Comparison of ENCODE assay signal across 19 cellular contexts in genomic region chr11:131254254-131254653, GRCh38.
DNase-seq lines count a peak whose midpoint lies in the region; ATAC-seq and TF ChIP-seq lines count a peak whose summit lies in the region.
"Had no signal": no experiment of that assay in that cellular context is flagged by ENCODE, and none has a peak within 500 bp of the region (broad histone marks: within the 10 kb centered on the region; RNA-seq: fewer than 3 reads in every experiment).

No MANE protein-coding gene starts in this region.

- H3K4me1 ChIP-seq in ES-I3 (ENCODE audit: insufficient read depth, low read length) (peaks cover 13% of the 10 kb centered on the region), NT2/D1 (ENCODE audit: insufficient read depth, insufficient read length) (peaks cover 2% of the 10 kb centered on the region), esophagus muscularis mucosa (peaks cover 0 to 7% (median 2%) of the 10 kb centered on the region in 4 donors), iPS-18a (ENCODE audit: control insufficient read depth, low read depth, low read length) (peaks cover 27% of the 10 kb centered on the region)

- 59% methylated on average over 7 of the region's 7 CpGs for WGBS in esophagus muscularis mucosa

- no peaks in the 10 kb centered on the region for H3K4me1 Mint-ChIP-seq in T-helper 17 cell
- H3K4me1 Mint-ChIP-seq in T-cell = no peaks in the 10 kb centered on the region

- H3K4me3 Mint-ChIP-seq in T-helper 17 cell (no peak overlapping the region), T-cell (no peak overlapping the region)
- H3K4me3 Mint-ChIP-seq: CD8-positive, alpha-beta T cell had no signal

- intact Hi-C loops in esophagus muscularis mucosa (cut with DNase I) = no loop called here

- DNase-seq in NT2/D1 (ENCODE audit: low read depth, low spot score) (no peak), esophagus muscularis mucosa (ENCODE audit: extremely low spot score) (peak; percentile 91), T-helper 17 cell (no peak), T-cell (no peak), SHP77 treated with DMSO at 0.1 percent for 48 hours (lab: John Stamatoyannopoulos, UW) (no peak)
- DNase-seq: 8988T; CD8-positive, alpha-beta T cell; GF-D8; Karpas-422; NCI-H1694; NCI-H2081 treated with DMSO at 0.1 percent for 48 hours; NCI-H2171 treated with DMSO at 0.1 percent for 48 hours; NCI-H524 treated with DMSO at 0.1 percent for 48 hours; Right ventricle myocardium superior had no signal

- no peak overlapping the region for H3K27ac Mint-ChIP-seq in T-helper 17 cell
- H3K27ac Mint-ChIP-seq in T-cell = no peak overlapping the region
- H3K27ac Mint-ChIP-seq: CD8-positive, alpha-beta T cell had no signal

- H3K36me3 ChIP-seq in ES-I3 (ENCODE audit: insufficient read depth, low read length) (no peaks in the 10 kb centered on the region), NT2/D1 (ENCODE audit: insufficient read depth, insufficient read length, low read length) (no peaks in the 10 kb centered on the region), esophagus muscularis mucosa (no peaks in the 10 kb centered on the region), iPS-18a (ENCODE audit: control insufficient read depth, low read depth, low read length) (no peaks in the 10 kb centered on the region)

- H3K27ac ChIP-seq in esophagus muscularis mucosa (replicated peaks in 1 of 4) = no peak overlapping the region
- peak overlapping the region; percentile 95 for H3K27ac ChIP-seq in iPS-18a (ENCODE audit: low read length)
- H3K27ac ChIP-seq: SK-N-MC had no signal

- H3K27me3 Mint-ChIP-seq in T-helper 17 cell (peaks cover 6% of the 10 kb centered on the region), T-cell (peaks cover 20 to 27% of the 10 kb centered on the region in 2 donors)

- H3K9me3 ChIP-seq in ES-I3 (ENCODE audit: control insufficient read depth, insufficient read depth, low read length) = no peaks in the 10 kb centered on the region
- H3K9me3 ChIP-seq in NT2/D1 (ENCODE audit: insufficient read depth, low read length) = no peaks in the 10 kb centered on the region; the same call in 1 of the 2 replicates
- no peaks in the 10 kb centered on the region for H3K9me3 ChIP-seq in esophagus muscularis mucosa
- H3K9me3 ChIP-seq in iPS-18a (ENCODE audit: control insufficient read depth, low read depth, low read length) = no peaks in the 10 kb centered on the region
- no peaks in the 10 kb centered on the region for H3K9me3 ChIP-seq in T-helper 17 cell (ENCODE audit: control insufficient read depth, low read length, poor library complexity, severe bottlenecking)

- no peaks in the 10 kb centered on the region for H3K27me3 ChIP-seq in NT2/D1 (ENCODE audit: insufficient read depth, insufficient read length)
- H3K27me3 ChIP-seq in esophagus muscularis mucosa = no peaks in the 10 kb centered on the region
- peaks cover 8% of the 10 kb centered on the region for H3K27me3 ChIP-seq in iPS-18a (ENCODE audit: control insufficient read depth, insufficient read depth, low read length)

- ATAC-seq in GM18909 (IDR thresholded peaks at IDR 0.05; ENCODE audit: poor library complexity, unreplicated experiment) = no peak
- ATAC-seq in T-helper 17 cell = no peak
- ATAC-seq in T-cell (replicated peaks in 1 of 4) = no peak
- ATAC-seq: CD8-positive, alpha-beta T cell; HCT116 had no signal

- no peaks in the 10 kb centered on the region for H3K36me3 Mint-ChIP-seq in T-helper 17 cell (ENCODE audit: low read depth)
- no peaks in the 10 kb centered on the region for H3K36me3 Mint-ChIP-seq in T-cell
- H3K36me3 Mint-ChIP-seq: CD8-positive, alpha-beta T cell had no signal

- H3K9me3 Mint-ChIP-seq in T-cell = peaks cover 0 to 27% (median 0%) of the 10 kb centered on the region in 3 donors
- H3K9me3 Mint-ChIP-seq: CD8-positive, alpha-beta T cell had no signal

- peak overlapping the region; percentile 56 for H3K9ac ChIP-seq in ES-I3 (ENCODE audit: low read depth, low read length)
- H3K9ac ChIP-seq in NT2/D1 (ENCODE audit: insufficient read length, low read depth) = peak overlapping the region; percentile 59
- H3K9ac ChIP-seq in iPS-18a (ENCODE audit: low read length) = peak overlapping the region; percentile 98

- H3K4me3 ChIP-seq in NT2/D1 (ENCODE audit: insufficient read length, low read depth) (no peak overlapping the region), esophagus muscularis mucosa (no peak overlapping the region), iPS-18a (ENCODE audit: low read length) (peak overlapping the region; percentile 82)
- H3K4me3 ChIP-seq: SK-N-MC had no signal

- no peak for TF ChIP-seq CTCF in esophagus muscularis mucosa (IDR thresholded peaks at IDR 0.05)

- POLR2A ChIA-PET in T-cell (lab: Charles Lee) = no interaction called here

- CTCF ChIA-PET in T-cell (lab: Charles Lee) = no interaction called here

- TF ChIP-seq EP300 in esophagus muscularis mucosa (IDR thresholded peaks at IDR 0.05) = no peak

- TF ChIP-seq POLR2A in esophagus muscularis mucosa (IDR thresholded peaks at IDR 0.05; ENCODE audit: low read depth) = no peak
